Comparison of ENCODE assay signal across 9 cellular contexts in the genomic region with DNA sequence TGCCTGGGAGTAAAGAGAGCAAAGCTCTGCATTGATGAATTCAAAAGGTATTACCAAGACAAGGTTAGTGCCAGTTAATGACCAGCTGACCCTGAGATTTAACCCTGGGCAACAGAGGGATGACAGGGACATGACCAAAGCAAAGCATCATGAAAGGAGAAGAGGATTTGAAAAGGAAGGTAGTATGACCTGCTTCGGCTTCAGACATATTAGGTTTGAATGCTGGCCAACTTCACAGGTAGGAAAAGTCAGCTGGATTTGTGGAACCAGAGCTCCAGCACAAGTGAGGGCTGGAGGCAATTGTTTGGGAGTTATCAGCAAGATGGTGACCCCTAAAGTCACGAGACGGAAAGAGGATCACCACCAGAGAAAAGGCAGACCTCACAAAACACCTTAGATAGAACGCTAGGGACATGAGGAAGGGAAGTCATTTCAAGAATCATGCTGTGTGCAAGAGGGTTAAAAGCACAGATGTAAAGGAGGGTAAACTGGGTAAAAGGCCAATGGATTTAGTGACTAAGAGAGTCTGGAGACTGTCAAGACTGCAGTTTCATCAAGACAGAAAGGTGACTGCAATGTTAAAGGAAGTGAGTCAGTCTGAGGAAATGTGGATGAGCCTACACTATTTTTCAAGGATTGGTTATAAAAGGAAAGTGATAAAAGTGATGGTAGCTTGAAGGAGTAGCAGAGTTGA. TPM values are rescaled to one million over a fixed set of nuclear protein-coding genes. Genes with fewer than 3 reads are reported as not detected.
DNase-seq lines count a peak whose midpoint lies in the region; ATAC-seq and TF ChIP-seq lines count a peak whose summit lies in the region.
"Had no signal": no experiment of that assay in that cellular context is flagged by ENCODE, and none has a peak within 500 bp of the region (broad histone marks: within the 10 kb centered on the region; RNA-seq: fewer than 3 reads in every experiment).

No MANE protein-coding gene starts in this region.

- DNase-seq in GM04504 (ENCODE audit: low read depth): peak; percentile 93
- peak; percentile 99 for DNase-seq in amniotic epithelial cell (ENCODE audit: low read depth)
- DNase-seq in neuronal stem cell (ENCODE audit: low spot score): no peak
- no peak for DNase-seq in middle frontal gyrus (ENCODE audit: extremely low spot score, low spot score)
- DNase-seq in Ammon's horn (ENCODE audit: low spot score): no peak
- no peak for DNase-seq in CD4-positive, alpha-beta T cell
- no peak for DNase-seq in NCI-H510A treated with DMSO at 0.1 percent for 48 hours (lab: John Stamatoyannopoulos, UW)
- DNase-seq: activated CD8-positive, alpha-beta memory T cell treated with anti-CD3 and anti-CD28 coated beads, Interleukin-2, amount 50 U/mL, for 4 hours had no signal

- no peak overlapping the region for H3K9ac ChIP-seq in neuronal stem cell (ENCODE audit: low read depth, low read length, poor library complexity)

- no peak overlapping the region for H3K4ac ChIP-seq in neuronal stem cell (ENCODE audit: low read length)

- no peak overlapping the region for H2BK15ac ChIP-seq in neuronal stem cell (ENCODE audit: low read length)

- no peak overlapping the region for H3K14ac ChIP-seq in neuronal stem cell (ENCODE audit: low read length)

- H2BK120ac ChIP-seq in neuronal stem cell (ENCODE audit: low read depth, low read length): no peak overlapping the region

- no peak overlapping the region for H3K27ac Mint-ChIP-seq in CD4-positive, alpha-beta T cell

- no peak overlapping the region for H3K4me3 ChIP-seq in neuronal stem cell (ENCODE audit: low read length in 2 of 2)

- intact Hi-C loops in CD4-positive, alpha-beta T cell (cut with DNase I, micrococcal nuclease): no loop called here

- peaks cover 0 to 21% of the 10 kb centered on the region in 2 donors for H3K36me3 ChIP-seq in neuronal stem cell (replicated peaks in 1 of 2; ENCODE audit: control insufficient read depth in 2 of 2, insufficient read depth in 2 of 2, low read length in 2 of 2)

- H3K36me3 Mint-ChIP-seq in CD4-positive, alpha-beta T cell (ENCODE audit: low read depth): no peaks in the 10 kb centered on the region

- H3K27me3 ChIP-seq in neuronal stem cell (ENCODE audit: control insufficient read depth in 3 of 3, insufficient read depth in 3 of 3, low read depth in 1 of 3, low read length in 3 of 3): no peaks in the 10 kb centered on the region
- H3K27me3 ChIP-seq in CD4-positive, alpha-beta T cell (ENCODE audit: control insufficient read depth, insufficient read depth, low read length): no peaks in the 10 kb centered on the region

- H4K8ac ChIP-seq in neuronal stem cell (ENCODE audit: low read depth, low read length): no peak overlapping the region

- H2BK12ac ChIP-seq in neuronal stem cell (ENCODE audit: low read length): no peak overlapping the region

- no peak overlapping the region for H2AK5ac ChIP-seq in neuronal stem cell (ENCODE audit: low read depth, low read length)

- no peak overlapping the region for H3K18ac ChIP-seq in neuronal stem cell (ENCODE audit: low read length)

- POLR2A ChIA-PET in CD4-positive, alpha-beta T cell (lab: Charles Lee): no interaction called here

- CTCF ChIA-PET in CD4-positive, alpha-beta T cell (lab: Charles Lee): interaction anchor here (1.0 kb wide), 1 partner anchor 9 kb away, joined by 5 read pairs; no protein-coding TSS in a partner anchor

- no peak for TF ChIP-seq CTCF in CD4-positive, alpha-beta T cell (IDR thresholded peaks at IDR 0.05)

- H3K27ac ChIP-seq in neuronal stem cell (replicated peaks; ENCODE audit: low read length): peak overlapping the region; percentile 23
- no peak overlapping the region for H3K27ac ChIP-seq in CD4-positive, alpha-beta T cell (ENCODE audit: low read depth, low read length)

- H3K9me3 ChIP-seq in neuronal stem cell (replicated peaks in 1 of 2; ENCODE audit: control insufficient read depth in 2 of 2, insufficient read depth in 1 of 2, low read depth in 1 of 2, low read length in 2 of 2): peaks cover 0 to 13% of the 10 kb centered on the region in 2 donors
- no peaks in the 10 kb centered on the region for H3K9me3 ChIP-seq in CD4-positive, alpha-beta T cell (ENCODE audit: control insufficient read depth, low read length)

- no peaks in the 10 kb centered on the region for H3K27me3 Mint-ChIP-seq in CD4-positive, alpha-beta T cell

- H3K4me2 ChIP-seq in neuronal stem cell (ENCODE audit: insufficient read depth, low read length, poor library complexity, severe bottlenecking): no peak overlapping the region

- H4K91ac ChIP-seq in neuronal stem cell (ENCODE audit: low read depth, low read length, poor library complexity): no peak overlapping the region

- no CpG with 5 or more reads among the region's 4 CpGs for WGBS in neuronal stem cell (ENCODE audit: extremely low coverage in 2 of 2, insufficient read length in 2 of 2, insufficient replicate concordance in 1 of 2), 2 donors

- no peaks in the 10 kb centered on the region for H3K4me1 Mint-ChIP-seq in CD4-positive, alpha-beta T cell (ENCODE audit: low read depth)

- no peak overlapping the region for H2BK5ac ChIP-seq in neuronal stem cell (ENCODE audit: low read length)

- no peak overlapping the region for H3K23ac ChIP-seq in neuronal stem cell (ENCODE audit: low read depth, low read length, poor library complexity)

- ATAC-seq in HG02981 (IDR thresholded peaks at IDR 0.05; ENCODE audit: unreplicated experiment): peak; percentile 47
- ATAC-seq in CD4-positive, alpha-beta T cell (ENCODE audit: poor library complexity): no peak

- no peak overlapping the region for H2AFZ ChIP-seq in neuronal stem cell (ENCODE audit: low read length)

- no peaks in the 10 kb centered on the region for H3K9me3 Mint-ChIP-seq in CD4-positive, alpha-beta T cell

- no peak overlapping the region for H3K4me3 Mint-ChIP-seq in CD4-positive, alpha-beta T cell

- H3K4me1 ChIP-seq in neuronal stem cell (ENCODE audit: control insufficient read depth in 2 of 2, insufficient read depth in 1 of 2, low read depth in 1 of 2, low read length in 2 of 2): peaks cover 0 to 10% of the 10 kb centered on the region in 2 donors

- H3K79me1 ChIP-seq in neuronal stem cell (ENCODE audit: low read depth, low read length): no peaks in the 10 kb centered on the region

RNA-seq across cellular contexts. Expression of a gene that starts 45.6 kb away (rescaled TPM):
- polyA plus RNA-seq in neuronal stem cell (2013, experiment 1 of 2): 17.9 TPM
- polyA plus RNA-seq in neuronal stem cell (2013, experiment 2 of 2): 18.0 TPM
- under 1 TPM in 1 of 2 experiments, not detected in 1; 0.25 TPM for total RNA-seq in CD4-positive, alpha-beta T cell

Comparison
In these comparisons a context has a peak if more than half of its experiments do, and no peak if none do; other contexts are left out.
1. DNase-seq: peak in GM04504 (single experiment) and amniotic epithelial cell (single experiment); none in neuronal stem cell (single experiment), middle frontal gyrus (single experiment), Ammon's horn (single experiment), CD4-positive, alpha-beta T cell (0 of 10) and NCI-H510A treated with DMSO at 0.1 percent for 48 hours (single experiment).